In genomic region chr22:38870791-38871359, GRCh38 we compare ENCODE assay signal across 8 cellular contexts. TPM values are rescaled to one million over a fixed set of nuclear protein-coding genes. Genes with fewer than 3 reads are reported as not detected.
A peak's percentile ranks its signal among the peaks of the same experiment; 100 is the strongest.
DNase-seq lines count a peak whose midpoint lies in the region; ATAC-seq and TF ChIP-seq lines count a peak whose summit lies in the region.

No MANE protein-coding gene starts in this region.

- no peaks in the 10 kb centered on the region for H3K9me3 Mint-ChIP-seq in IgD-negative memory B cell
- no peaks in the 10 kb centered on the region for H3K9me3 Mint-ChIP-seq in naive thymus-derived CD4-positive, alpha-beta T cell

- peaks cover 4% of the 10 kb centered on the region for H3K27me3 Mint-ChIP-seq in IgD-negative memory B cell
- peaks cover 0 to 16% (median 0%) of the 10 kb centered on the region in 5 donors for H3K27me3 Mint-ChIP-seq in naive thymus-derived CD4-positive, alpha-beta T cell

- CTCF ChIA-PET in AG04449 (lab: Yijun Ruan, JAX) = interaction anchor here (0.6 to 8.6 kb wide), 39 partner anchors 10 to 281 kb away, joined by 3 to 238 read pairs (median 6); partner anchors contain the start of genes APOBEC3B, APOBEC3C, APOBEC3D and CBX7
- CTCF ChIA-PET in naive thymus-derived CD4-positive, alpha-beta T cell (lab: Charles Lee) = interaction anchor here (0.7 to 4.5 kb wide), 20 partner anchors 8 to 664 kb away, joined by 3 to 94 read pairs (median 5); no protein-coding TSS in a partner anchor

- H3K9ac ChIP-seq in colonic mucosa (ENCODE audit: low read depth in 2 of 2, low read length in 2 of 2) = peak overlapping the region; percentile 59 to 74

- H3K4me1 Mint-ChIP-seq in IgD-negative memory B cell = peaks cover 22 to 31% (median 24%) of the 10 kb centered on the region in 3 donors
- peaks cover 35 to 55% (median 49%) of the 10 kb centered on the region in 7 donors for H3K4me1 Mint-ChIP-seq in naive thymus-derived CD4-positive, alpha-beta T cell

- no peaks in the 10 kb centered on the region for H3K36me3 Mint-ChIP-seq in IgD-negative memory B cell
- H3K36me3 Mint-ChIP-seq in naive thymus-derived CD4-positive, alpha-beta T cell = peaks cover 0 to 3% (median 0%) of the 10 kb centered on the region in 5 donors

- no peaks in the 10 kb centered on the region for H3K4me1 ChIP-seq in colonic mucosa
- H3K4me1 ChIP-seq in naive thymus-derived CD4-positive, alpha-beta T cell (ENCODE audit: control insufficient read depth in 2 of 2, insufficient read depth in 2 of 2, low read length in 2 of 2) = peaks cover 28 to 34% of the 10 kb centered on the region in 2 donors

- H3K4me3 ChIP-seq in AG04449 (ENCODE audit: low read depth, low read length) (peak overlapping the region; percentile 75), colonic mucosa (peak overlapping the region; percentile 57)
- H3K4me3 ChIP-seq in naive thymus-derived CD4-positive, alpha-beta T cell (ENCODE audit: low read length) = peak overlapping the region; percentile 46

- peak overlapping the region; percentile 93 to 98 (median 95) for H3K27ac Mint-ChIP-seq in IgD-negative memory B cell
- peak overlapping the region; percentile 54 to 91 (median 81) for H3K27ac Mint-ChIP-seq in naive thymus-derived CD4-positive, alpha-beta T cell

- H3K9me3 ChIP-seq in colonic mucosa = no peaks in the 10 kb centered on the region
- no peaks in the 10 kb centered on the region for H3K9me3 ChIP-seq in naive thymus-derived CD4-positive, alpha-beta T cell (ENCODE audit: control insufficient read depth in 2 of 3, low read length in 3 of 3)

- DNase-seq in AG04449 (ENCODE audit: low read depth, low spot score) (no peak), colonic mucosa (no peak), NCI-H2196 (lab: John Stamatoyannopoulos, UW; ENCODE audit: unreplicated experiment) (no peak), germinal center (ENCODE audit: low spot score) (no peak)
- peak in 1 of 9 donors; percentile 16 for DNase-seq in naive thymus-derived CD4-positive, alpha-beta T cell
- DNase-seq in activated effector memory CD4-positive, alpha-beta T cell treated with Interleukin-2 at 50 U/mL for 16 hours = no peak

- H3K36me3 ChIP-seq in colonic mucosa = no peaks in the 10 kb centered on the region
- peaks cover 0 to 29% (median 3%) of the 10 kb centered on the region in 3 experiments for H3K36me3 ChIP-seq in naive thymus-derived CD4-positive, alpha-beta T cell (ENCODE audit: control insufficient read depth in 2 of 3, insufficient read depth in 3 of 3, low read length in 3 of 3)

- POLR2A ChIA-PET in AG04449 (lab: Yijun Ruan, JAX) = interaction anchor here (1.1 to 1.2 kb wide), 2 partner anchors 102 to 449 kb away, joined by 3 read pairs; partner anchors contain the start of gene RPL3
- POLR2A ChIA-PET in naive thymus-derived CD4-positive, alpha-beta T cell (lab: Charles Lee) = interaction anchor here (0.5 to 2.4 kb wide), 16 partner anchors 55 to 467 kb away, joined by 3 to 14 read pairs (median 4); partner anchors contain the start of genes APOBEC3C and CBX7

- intact Hi-C loops in colonic mucosa (cut with DNase I) = loop anchor here (5.0 kb wide), 1 partner anchor 51 kb away; no protein-coding TSS in a partner anchor
- intact Hi-C loops in naive thymus-derived CD4-positive, alpha-beta T cell (cut with micrococcal nuclease) = loop anchor here (1.0 to 10.0 kb wide), 13 partner anchors 56 to 1264 kb away; partner anchors contain the start of genes ATF4 (in 1 of the 2) and GGA1 (in 1 of the 2)

- TF ChIP-seq CTCF in AG04449 (IDR thresholded peaks at IDR 0.05; ENCODE audit: insufficient read depth, low read length, missing control alignments) = no peak
- no peak for TF ChIP-seq CTCF in colonic mucosa (IDR thresholded peaks at IDR 0.05)

- H3K27ac ChIP-seq in colonic mucosa = peak overlapping the region; percentile 58
- H3K27ac ChIP-seq in naive thymus-derived CD4-positive, alpha-beta T cell (ENCODE audit: low read depth, low read length) = peak overlapping the region; percentile 73

- H3K27me3 ChIP-seq in colonic mucosa = peaks cover 16% of the 10 kb centered on the region
- H3K27me3 ChIP-seq in naive thymus-derived CD4-positive, alpha-beta T cell (ENCODE audit: control insufficient read depth in 2 of 2, insufficient read depth in 2 of 2, low read length in 2 of 2) = no peaks in the 10 kb centered on the region

- ATAC-seq in naive thymus-derived CD4-positive, alpha-beta T cell = no peak
- ATAC-seq in HG03135 (IDR thresholded peaks at IDR 0.05; ENCODE audit: unreplicated experiment) = no peak

- peak overlapping the region; percentile 85 to 93 (median 89) for H3K4me3 Mint-ChIP-seq in IgD-negative memory B cell
- H3K4me3 Mint-ChIP-seq in naive thymus-derived CD4-positive, alpha-beta T cell = peak overlapping the region; percentile 87 to 96 (median 90)

RNA-seq across cellular contexts. Expression of gene CBX6, which starts 1.1 kb away (rescaled TPM):
- 7.1 TPM for polyA plus RNA-seq in IgD-negative memory B cell
- total RNA-seq in colonic mucosa = 10 to 100 TPM in 1 of 2 donors, 1 to 10 TPM in 1; 9.2 to 14.5 TPM
- 10 to 100 TPM; 41.7 to 77.0 (median 73.4) TPM for total RNA-seq in naive thymus-derived CD4-positive, alpha-beta T cell
- 1 to 10 TPM; 6.3 to 7.2 TPM for polyA plus RNA-seq in naive thymus-derived CD4-positive, alpha-beta T cell

RNA-seq across cellular contexts. Expression of gene NPTXR, which starts 27.0 kb away (rescaled TPM):
- polyA plus RNA-seq in IgD-negative memory B cell = 0.04 TPM
- total RNA-seq in colonic mucosa = 1 to 10 TPM in 1 of 2 donors, under 1 TPM in 1; 0.82 to 2.0 TPM
- 10 to 100 TPM in 2 of 5 experiments, 1 to 10 TPM in 2, under 1 TPM in 1; 0.85 to 12.9 (median 7.8) TPM for total RNA-seq in naive thymus-derived CD4-positive, alpha-beta T cell
- 1 to 10 TPM; 1.1 to 1.4 TPM for polyA plus RNA-seq in naive thymus-derived CD4-positive, alpha-beta T cell
